In the genomic region with DNA sequence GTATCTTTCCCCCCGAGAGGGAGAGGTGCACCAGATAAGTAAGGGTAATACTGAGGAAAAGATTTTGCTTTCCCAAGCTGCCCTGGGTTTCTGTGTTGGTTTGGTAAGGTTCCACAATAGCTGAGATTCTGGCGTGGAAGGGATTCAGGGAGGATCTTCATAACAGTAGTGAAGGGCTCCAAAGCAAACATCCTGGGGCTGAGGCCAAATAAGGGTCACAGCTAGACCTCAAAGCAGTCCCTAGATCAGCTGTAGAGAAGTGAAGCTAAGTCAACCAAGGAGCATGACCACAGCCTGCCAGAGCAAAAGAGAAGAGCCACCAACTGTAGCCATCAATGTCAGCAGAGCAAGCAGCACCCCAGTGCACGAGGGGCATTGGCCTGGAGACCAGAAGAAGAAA, we compare ENCODE assay signal across 21 cellular contexts.
"Had no signal": no experiment of that assay in that cellular context is flagged by ENCODE, and none has a peak within 500 bp of the region (broad histone marks: within the 10 kb centered on the region; RNA-seq: fewer than 3 reads in every experiment).

No MANE protein-coding gene starts in this region.

- H3K27ac ChIP-seq: RWPE1 had no signal

- H3K9ac ChIP-seq: SK-N-SH had no signal

- H3K36me3 ChIP-seq: MG63 had no signal

- H3K27me3 ChIP-seq: MG63 had no signal

- DNase-seq: IMR-90, Karpas-422, KG1, MG63, NCI-H1092 treated with DMSO at 0.1 percent for 48 hours, NCI-H1436, NCI-H187, NCI-H2029, NCI-H2081 treated with DMSO at 0.1 percent for 48 hours, NCI-H2171, NCI-H2227 treated with DMSO at 0.1 percent for 48 hours, NCI-H524, NCI-H526 treated with DMSO at 0.1 percent for 48 hours, NCI-H748 treated with DMSO at 0.1 percent for 48 hours, SHP77, SK-N-SH, SW 1271, T-helper 1 cell had no signal

- FAIRE-seq: HepG2, RCC 7860 had no signal

- H3K9me3 ChIP-seq: MG63, SK-N-SH had no signal

- H3K4me3 ChIP-seq: MG63 had no signal

- H3K4me2 ChIP-seq: SK-N-SH had no signal
